ENCODE assay signal across 13 cellular contexts in the genomic region with DNA sequence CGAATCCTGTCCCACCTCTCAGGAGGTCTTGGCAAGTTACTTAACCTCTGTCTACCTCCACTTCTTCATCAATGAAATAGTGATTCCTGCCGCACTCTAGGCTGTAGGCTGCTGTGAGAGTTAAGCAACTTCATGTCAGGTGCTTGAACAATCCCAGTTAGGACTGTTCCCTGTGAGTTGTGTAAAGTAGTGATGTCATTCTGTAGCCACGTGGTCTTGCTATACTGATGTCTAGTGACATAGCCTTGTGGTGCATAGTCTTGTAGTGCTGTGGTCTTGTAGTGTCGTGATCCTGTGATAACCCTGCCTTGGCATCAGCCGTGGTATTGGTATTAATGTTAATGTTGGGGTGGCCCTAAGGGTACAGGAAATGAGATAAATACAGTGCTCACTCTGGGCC. TPM values are rescaled to one million over a fixed set of nuclear protein-coding genes. Genes with fewer than 3 reads are reported as not detected.
A peak's percentile ranks its signal among the peaks of the same experiment; 100 is the strongest.
DNase-seq lines count a peak whose midpoint lies in the region; ATAC-seq and TF ChIP-seq lines count a peak whose summit lies in the region.
"Had no signal": no experiment of that assay in that cellular context is flagged by ENCODE, and none has a peak within 500 bp of the region (broad histone marks: within the 10 kb centered on the region; RNA-seq: fewer than 3 reads in every experiment).

No MANE protein-coding gene starts in this region.

- H3K27ac Mint-ChIP-seq in activated CD4-positive, alpha-beta memory T cell treated with anti-CD3 and anti-CD28 coated beads, Interleukin-2, amount 10 ng/mL, durations not matched to agents 7 days and 5 days: peak overlapping the region; percentile 61
- H3K27ac Mint-ChIP-seq: memory B cell had no signal

- H3K27me3 ChIP-seq in H7 (ENCODE audit: control insufficient read depth, insufficient read depth, low read length): peaks cover 14% of the 10 kb centered on the region

- H3K27me3 Mint-ChIP-seq in activated CD4-positive, alpha-beta memory T cell treated with anti-CD3 and anti-CD28 coated beads, Interleukin-2, amount 10 ng/mL, durations not matched to agents 7 days and 5 days: peaks cover 10% of the 10 kb centered on the region

- no peak for TF ChIP-seq CTCF in AG10803 (conservative IDR thresholded peaks at IDR 0.05; ENCODE audit: low read length)

- H3K4me1 Mint-ChIP-seq in activated CD4-positive, alpha-beta memory T cell treated with anti-CD3 and anti-CD28 coated beads, Interleukin-2, amount 10 ng/mL, durations not matched to agents 7 days and 5 days: peaks cover 48% of the 10 kb centered on the region

- no peaks in the 10 kb centered on the region for H3K36me3 ChIP-seq in H7 (replicated peaks; ENCODE audit: control insufficient read depth, insufficient read depth, low read length)

- no peaks in the 10 kb centered on the region for H3K36me3 Mint-ChIP-seq in activated CD4-positive, alpha-beta memory T cell treated with anti-CD3 and anti-CD28 coated beads, Interleukin-2, amount 10 ng/mL, durations not matched to agents 7 days and 5 days (ENCODE audit: low read depth)
- H3K36me3 Mint-ChIP-seq: memory B cell had no signal

- DNase-seq in AG10803 (ENCODE audit: low read depth) (peak; percentile 45), H7 (peak; percentile 3), glomerular visceral epithelial cell (ENCODE audit: extremely low spot score) (peak; percentile 16), GM19240 (ENCODE audit: insufficient read length, low spot score) (no peak)
- DNase-seq in activated CD4-positive, alpha-beta memory T cell treated with anti-CD3 and anti-CD28 coated beads, Interleukin-2, amount 10 ng/mL, durations not matched to agents 7 days and 5 days: peak; percentile 57
- no peak for DNase-seq in stimulated activated CD4-positive, alpha-beta T cell treated with anti-CD3 and anti-CD28 coated beads, Interleukin-15, amount 100 ng/mL, for 24 hours
- DNase-seq: anterior cingulate cortex, COR-L47, MM.1S had no signal

- POLR2A ChIA-PET in activated CD4-positive, alpha-beta memory T cell treated with anti-CD3 and anti-CD28 coated beads, Interleukin-2, amount 10 ng/mL, durations not matched to agents 7 days and 5 days (lab: Charles Lee): interaction anchor here (10.6 kb wide), 1 partner anchor 12 kb away, joined by 92 read pairs; no protein-coding TSS in a partner anchor

- H3K4me3 Mint-ChIP-seq in activated CD4-positive, alpha-beta memory T cell treated with anti-CD3 and anti-CD28 coated beads, Interleukin-2, amount 10 ng/mL, durations not matched to agents 7 days and 5 days: no peak overlapping the region
- H3K4me3 Mint-ChIP-seq: memory B cell had no signal

- H3K4me3 ChIP-seq in AG10803 (ENCODE audit: low read length): no peak overlapping the region
- no peak overlapping the region for H3K4me3 ChIP-seq in H7 (ENCODE audit: insufficient read depth, low read depth, low read length)

- no peaks in the 10 kb centered on the region for H3K9me3 Mint-ChIP-seq in activated CD4-positive, alpha-beta memory T cell treated with anti-CD3 and anti-CD28 coated beads, Interleukin-2, amount 10 ng/mL, durations not matched to agents 7 days and 5 days
- H3K9me3 Mint-ChIP-seq: memory B cell had no signal

- CTCF ChIA-PET in activated CD4-positive, alpha-beta memory T cell treated with anti-CD3 and anti-CD28 coated beads, Interleukin-2, amount 10 ng/mL, durations not matched to agents 7 days and 5 days (lab: Charles Lee): interaction anchor here (13.9 kb wide), 1 partner anchor 12 kb away, joined by 146 read pairs; no protein-coding TSS in a partner anchor

- ATAC-seq in GM19351 (IDR thresholded peaks at IDR 0.05; ENCODE audit: unreplicated experiment) (no peak), GM18858 (IDR thresholded peaks at IDR 0.05; ENCODE audit: unreplicated experiment) (no peak)
- ATAC-seq: Panc1 had no signal

RNA-seq across cellular contexts. Expression of a gene that starts 30.3 kb away (rescaled TPM):
- total RNA-seq in H7 (2014; rRNA removed; shearing (Covaris generic)): 7.7 and 8.4 TPM in 2 replicates
- 10 to 100 TPM; 22.1 to 22.6 TPM for total RNA-seq in activated CD4-positive, alpha-beta memory T cell treated with anti-CD3 and anti-CD28 coated beads, Interleukin-2, amount 10 ng/mL, durations not matched to agents 7 days and 5 days

Comparison
In these comparisons a context has a peak if more than half of its experiments do, and no peak if none do; other contexts are left out.
1. DNase-seq: peak in AG10803 (single experiment), H7 (single experiment), activated CD4-positive, alpha-beta memory T cell treated with anti-CD3 and anti-CD28 coated beads, Interleukin-2, amount 10 ng/mL, durations not matched to agents 7 days and 5 days (single experiment) and glomerular visceral epithelial cell (single experiment); none in GM19240 (single experiment) and stimulated activated CD4-positive, alpha-beta T cell treated with anti-CD3 and anti-CD28 coated beads, Interleukin-15, amount 100 ng/mL, for 24 hours (single experiment).